ENCODE assay signal across 15 cellular contexts in the genomic region with DNA sequence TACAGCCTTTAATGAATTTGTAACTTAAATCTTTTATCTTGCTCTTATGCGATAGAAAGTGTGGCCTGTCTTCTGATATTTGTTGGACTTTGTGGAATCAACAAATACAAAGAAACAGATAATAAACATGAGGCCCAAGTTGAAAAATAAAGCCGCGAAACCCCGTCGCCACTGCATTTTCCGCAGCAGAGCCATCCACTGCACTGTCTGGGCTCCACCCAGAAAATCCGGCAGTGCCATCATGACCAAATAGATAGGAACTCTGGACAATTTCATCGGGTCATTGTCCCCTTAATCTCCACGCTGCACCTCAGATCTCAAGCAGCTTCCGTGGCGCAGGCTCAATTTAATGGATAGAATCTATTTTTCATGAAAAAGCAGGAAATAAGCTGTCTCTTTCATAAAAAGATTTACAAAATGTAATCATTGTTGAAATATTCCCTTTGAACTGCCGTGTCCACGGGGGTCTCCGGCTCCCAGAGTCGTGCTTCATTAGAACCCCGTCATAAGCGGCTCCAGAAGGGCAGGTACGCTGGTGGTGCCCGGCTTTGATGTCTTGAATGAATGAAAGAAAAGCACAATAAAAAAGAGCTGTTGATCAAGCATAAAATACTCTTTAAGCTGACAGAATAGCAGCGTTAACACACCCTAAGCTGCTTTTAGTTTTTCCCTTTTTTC.
DNase-seq lines count a peak whose midpoint lies in the region; ATAC-seq and TF ChIP-seq lines count a peak whose summit lies in the region.
"Had no signal": no experiment of that assay in that cellular context is flagged by ENCODE, and none has a peak within 500 bp of the region (broad histone marks: within the 10 kb centered on the region; RNA-seq: fewer than 3 reads in every experiment).

No MANE protein-coding gene starts in this region.

- no peaks in the 10 kb centered on the region for H3K36me3 ChIP-seq in adipocyte (ENCODE audit: control insufficient read depth, insufficient read depth, low read length, severe bottlenecking)
- no peaks in the 10 kb centered on the region for H3K36me3 ChIP-seq in neural progenitor cell
- H3K36me3 ChIP-seq in tibial artery: no peaks in the 10 kb centered on the region
- H3K36me3 ChIP-seq in vagina: no peaks in the 10 kb centered on the region

- H3K27ac ChIP-seq in coronary artery (peak overlapping the region; percentile 91), neural progenitor cell (no peak overlapping the region), tibial artery (peak overlapping the region; percentile 88 to 93), vagina (no peak overlapping the region)

- H3F3A ChIP-seq in neural progenitor cell (ENCODE audit: low read depth): no peaks in the 10 kb centered on the region

- H3K4me1 ChIP-seq in adipocyte (ENCODE audit: control insufficient read depth, insufficient read depth, low read length) (peaks cover 94% of the 10 kb centered on the region), neural progenitor cell (no peaks in the 10 kb centered on the region), tibial artery (peaks cover 0 to 93% (median 60%) of the 10 kb centered on the region in 4 donors), vagina (peaks cover 64% of the 10 kb centered on the region)

- no peak for ATAC-seq in effector memory CD8-positive, alpha-beta T cell (replicated peaks)
- ATAC-seq: CD8-positive, alpha-beta T cell; HCT116 had no signal

- TF ChIP-seq POLR2A in vagina (IDR thresholded peaks at IDR 0.05): no peak

- no peak overlapping the region for H3K4me3 ChIP-seq in adipocyte (ENCODE audit: low read length)
- H3K4me3 ChIP-seq in coronary artery: no peak overlapping the region
- no peak overlapping the region for H3K4me3 ChIP-seq in neural progenitor cell
- no peak overlapping the region for H3K4me3 ChIP-seq in tibial artery
- H3K4me3 ChIP-seq in vagina: no peak overlapping the region

- peaks cover 15% of the 10 kb centered on the region for H3K27me3 Mint-ChIP-seq in neural progenitor cell (ENCODE audit: insufficient read depth, low read depth)
- H3K27me3 Mint-ChIP-seq in effector memory CD8-positive, alpha-beta T cell: no peaks in the 10 kb centered on the region

- H3K9me3 Mint-ChIP-seq in neural progenitor cell: no peaks in the 10 kb centered on the region
- H3K9me3 Mint-ChIP-seq in effector memory CD8-positive, alpha-beta T cell: no peaks in the 10 kb centered on the region
- H3K9me3 Mint-ChIP-seq: CD8-positive, alpha-beta T cell had no signal

- H3K9me3 ChIP-seq in adipocyte (ENCODE audit: control insufficient read depth, low read length) (no peaks in the 10 kb centered on the region), neural progenitor cell (ENCODE audit: low read depth) (no peaks in the 10 kb centered on the region), tibial artery (no peaks in the 10 kb centered on the region), vagina (no peaks in the 10 kb centered on the region)

- peaks cover 95% of the 10 kb centered on the region for H3K4me1 Mint-ChIP-seq in neural progenitor cell
- H3K4me1 Mint-ChIP-seq in effector memory CD8-positive, alpha-beta T cell (ENCODE audit: low read depth in 2 of 2): no peaks in the 10 kb centered on the region

- H3K27me3 ChIP-seq in adipocyte (replicated peaks; ENCODE audit: control insufficient read depth, insufficient read depth, low read length) (no peaks in the 10 kb centered on the region), neural progenitor cell (no peaks in the 10 kb centered on the region), tibial artery (no peaks in the 10 kb centered on the region), vagina (no peaks in the 10 kb centered on the region)

- peak overlapping the region; percentile 75 for H3K27ac Mint-ChIP-seq in neural progenitor cell
- H3K27ac Mint-ChIP-seq in effector memory CD8-positive, alpha-beta T cell: no peak overlapping the region
- H3K27ac Mint-ChIP-seq: CD8-positive, alpha-beta T cell had no signal

- intact Hi-C loops in tibial artery (cut with DNase I; ENCODE audit: low total_unique reads) (no loop called here), vagina (cut with DNase I) (no loop called here)

- H2AFZ ChIP-seq in neural progenitor cell (replicated peaks): no peak overlapping the region

- H3K4me3 Mint-ChIP-seq in neural progenitor cell: peak overlapping the region; percentile 27
- H3K4me3 Mint-ChIP-seq in effector memory CD8-positive, alpha-beta T cell: no peak overlapping the region
- H3K4me3 Mint-ChIP-seq: CD8-positive, alpha-beta T cell had no signal

- peak overlapping the region; percentile 72 for H3K9ac ChIP-seq in adipocyte (ENCODE audit: low read length)
- H3K9ac ChIP-seq in neural progenitor cell: no peak overlapping the region

- H3K36me3 Mint-ChIP-seq in neural progenitor cell: no peaks in the 10 kb centered on the region
- peaks cover 2% of the 10 kb centered on the region for H3K36me3 Mint-ChIP-seq in effector memory CD8-positive, alpha-beta T cell (ENCODE audit: insufficient read depth)
- H3K36me3 Mint-ChIP-seq: CD8-positive, alpha-beta T cell had no signal

- no peak overlapping the region for H3K4me2 ChIP-seq in neural progenitor cell

- no peaks in the 10 kb centered on the region for H3K79me2 ChIP-seq in neural progenitor cell (ENCODE audit: low read depth)

- H4K20me1 ChIP-seq in neural progenitor cell (ENCODE audit: low read depth): no peaks in the 10 kb centered on the region

- TF ChIP-seq CTCF in coronary artery (IDR thresholded peaks at IDR 0.05) (no peak), neural progenitor cell (IDR thresholded peaks at IDR 0.05) (no peak), tibial artery (IDR thresholded peaks at IDR 0.05) (no peak), vagina (IDR thresholded peaks at IDR 0.05) (no peak)

- DNase-seq in adipocyte (ENCODE audit: low read depth) (no peak), coronary artery (ENCODE audit: low spot score) (no peak), neural progenitor cell (ENCODE audit: low spot score) (no peak), tibial artery (no peak), NOMO-1 treated with dmso at 0.1 percent for 144 hours (lab: John Stamatoyannopoulos, UW; ENCODE audit: unreplicated experiment) (no peak), vagina (ENCODE audit: extremely low spot score in 2 of 2) (no peak)
- no peak for DNase-seq in effector memory CD8-positive, alpha-beta T cell
- DNase-seq: CD8-positive, alpha-beta T cell; DMS79 treated with DMSO at 0.1 percent for 48 hours; NCI-H146; NCI-H2081 treated with DMSO at 0.1 percent for 48 hours; NCI-H524 treated with DMSO at 0.1 percent for 48 hours; OCI-M1; RPMI8226 had no signal

Comparison
In these comparisons a context has a peak if more than half of its experiments do, and no peak if none do; other contexts are left out.
1. H3K27ac ChIP-seq: peak in coronary artery (2 of 2) and tibial artery (2 of 2); none in neural progenitor cell (single experiment) and vagina (single experiment).